Comparison of ENCODE assay signal across 17 cellular contexts in genomic region chr2:176813526-176814179, GRCh38.
DNase-seq lines count a peak whose midpoint lies in the region; ATAC-seq, FAIRE-seq and TF ChIP-seq lines count a peak whose summit lies in the region.
"Had no signal": no experiment of that assay in that cellular context is flagged by ENCODE, and none has a peak within 500 bp of the region (broad histone marks: within the 10 kb centered on the region; RNA-seq: fewer than 3 reads in every experiment).

No MANE protein-coding gene starts in this region.

- POLR2A ChIA-PET in HEK293 (lab: Yijun Ruan, JAX) (interaction anchor here (2.0 kb wide), 1 partner anchor 159 kb away, joined by 7 read pairs; no protein-coding TSS in a partner anchor), WTC11 (lab: Charles Lee) (interaction anchor here (0.6 to 1.0 kb wide), 2 partner anchors 20 to 300 kb away, joined by 3 read pairs; no protein-coding TSS in a partner anchor)

- no peaks in the 10 kb centered on the region for H3K36me3 Mint-ChIP-seq in WTC11
- H3K36me3 Mint-ChIP-seq: CD8-positive, alpha-beta T cell had no signal

- peak; percentile 44 for ATAC-seq in WTC11
- ATAC-seq in left lung, result peak; percentile 61
- ATAC-seq in GM21515 (IDR thresholded peaks at IDR 0.05; ENCODE audit: unreplicated experiment), result no peak
- ATAC-seq: CD8-positive, alpha-beta T cell; HCT116 had no signal

- no peak for TF ChIP-seq CTCF in HEK293 (tag by site-specific recombination; IDR thresholded peaks at IDR 0.05)
- no peak for TF ChIP-seq CTCF in WTC11 (IDR thresholded peaks at IDR 0.05)
- no peak for TF ChIP-seq CTCF in left lung (IDR thresholded peaks at IDR 0.05)

- no peak for TF ChIP-seq POLR2A in GM12892 (IDR thresholded peaks at IDR 0.05; ENCODE audit: low read depth, low read length)

- no peak overlapping the region for H3K4me3 Mint-ChIP-seq in WTC11
- H3K4me3 Mint-ChIP-seq: CD8-positive, alpha-beta T cell; T-helper 2 cell treated with Interferon-gamma antibody and Interleukin-4, amounts not matched to agents 5 μg/mL and 100 μg/mL, for 36 hours had no signal

- no peak overlapping the region for H3K27ac Mint-ChIP-seq in WTC11
- H3K27ac Mint-ChIP-seq: CD8-positive, alpha-beta T cell; T-helper 2 cell treated with Interferon-gamma antibody and Interleukin-4, amounts not matched to agents 5 μg/mL and 100 μg/mL, for 36 hours had no signal

- H3K27ac ChIP-seq in HEK293 (ENCODE audit: extremely low read depth, low read depth, low read length), result no peak overlapping the region
- no peak overlapping the region for H3K27ac ChIP-seq in left lung

- no peaks in the 10 kb centered on the region for H3K9me3 ChIP-seq in HEK293 (ENCODE audit: control insufficient read depth, insufficient read depth, low read depth, low read length)
- no peaks in the 10 kb centered on the region for H3K9me3 ChIP-seq in left lung

- peaks cover 49% of the 10 kb centered on the region for H3K4me1 Mint-ChIP-seq in WTC11

- H3K4me3 ChIP-seq in HEK293 (ENCODE audit: low read depth, low read length) (no peak overlapping the region), left lung (no peak overlapping the region)

- peaks cover 3% of the 10 kb centered on the region; the same call in 1 of the 2 replicates for H3K9me3 Mint-ChIP-seq in WTC11
- H3K9me3 Mint-ChIP-seq: CD8-positive, alpha-beta T cell; T-helper 2 cell treated with Interferon-gamma antibody and Interleukin-4, amounts not matched to agents 5 μg/mL and 100 μg/mL, for 36 hours had no signal

- no peaks in the 10 kb centered on the region; the same call in 1 of the 2 replicates for H3K27me3 Mint-ChIP-seq in WTC11 (ENCODE audit: low read depth)

- DNase-seq in GM12892 (ENCODE audit: insufficient read length) (no peak), WTC11 (ENCODE audit: low spot score) (no peak), left lung (no peak), NCI-H446 treated with DMSO at 0.1 percent for 48 hours (lab: John Stamatoyannopoulos, UW) (no peak), posterior vena cava (ENCODE audit: low spot score) (no peak), NCI-H526 (lab: John Stamatoyannopoulos, UW) (no peak)
- DNase-seq: CD8-positive, alpha-beta T cell; EL; NCI-H1092; NCI-H1694 treated with DMSO at 0.1 percent for 48 hours; NCI-H526 treated with DMSO at 0.1 percent for 48 hours; SW 1271 had no signal

- H3K36me3 ChIP-seq in HEK293 (ENCODE audit: control insufficient read depth in 2 of 2, insufficient read depth in 1 of 2, low read length in 2 of 2) (no peaks in the 10 kb centered on the region), left lung (no peaks in the 10 kb centered on the region)

- CTCF ChIA-PET in HEK293 (lab: Yijun Ruan, JAX), result interaction anchor here (0.6 to 4.1 kb wide), 27 partner anchors 8 to 687 kb away, joined by 3 to 23 read pairs (median 4); no protein-coding TSS in a partner anchor
- CTCF ChIA-PET in WTC11 (lab: Charles Lee), result interaction anchor here (0.6 to 6.1 kb wide), 28 partner anchors 9 to 987 kb away, joined by 3 to 117 read pairs (median 5); no protein-coding TSS in a partner anchor

- FAIRE-seq in GM12892 (lab: Jason Lieb, UNC), result peak; percentile 42
- FAIRE-seq: HTR-8/SVneo had no signal

- H3K27me3 ChIP-seq in left lung, result no peaks in the 10 kb centered on the region

- intact Hi-C loops in left lung (cut with DNase I) (loop anchor here in 1 of 2 donors (10.0 kb wide), 3 partner anchors 159 to 679 kb away; no protein-coding TSS in a partner anchor), posterior vena cava (cut with DNase I) (loop anchor here (2.0 to 10.0 kb wide), 5 partner anchors 49 to 689 kb away; partner anchors contain the start of gene HOXD8 (in 1 of the 2))

- peaks cover 4% of the 10 kb centered on the region; the same call in 1 of the 2 replicates for H3K4me1 ChIP-seq in HEK293 (ENCODE audit: control insufficient read depth, insufficient read depth, low read length)
- H3K4me1 ChIP-seq in left lung, result no peaks in the 10 kb centered on the region

TF ChIP-seq in HEK293, 187 proteins besides CTCF, POLR2A, EP300 and RAD21:
- TF ChIP-seq ZNF18 (tag by site-specific recombination; IDR thresholded peaks at IDR 0.05) (no peak), ATF2 (tag by site-specific recombination; IDR thresholded peaks at IDR 0.05; ENCODE audit: low read depth) (peak; percentile 44; the same call in 1 of the 2 replicates), ZNF626 (tag by site-specific recombination; IDR thresholded peaks at IDR 0.05) (no peak)

TF ChIP-seq in WTC11, 78 proteins besides CTCF, POLR2A, EP300 and RAD21 (continues in another document):
- TF ChIP-seq ARID4B (CRISPR knock-in tag; IDR thresholded peaks at IDR 0.05; ENCODE audit: borderline replicate concordance), result no peak
- TF ChIP-seq ESRRA (CRISPR knock-in tag; IDR thresholded peaks at IDR 0.05; ENCODE audit: borderline replicate concordance), result no peak
- TF ChIP-seq ZBTB21 (CRISPR knock-in tag; IDR thresholded peaks at IDR 0.05; ENCODE audit: borderline replicate concordance), result no peak
- TF ChIP-seq SMAD3 (CRISPR knock-in tag; IDR thresholded peaks at IDR 0.05; ENCODE audit: borderline replicate concordance), result no peak
- TF ChIP-seq E2F1 (CRISPR knock-in tag; IDR thresholded peaks at IDR 0.05), result no peak
- TF ChIP-seq IRF1 (CRISPR knock-in tag; IDR thresholded peaks at IDR 0.05), result no peak
- TF ChIP-seq FOXK1 (CRISPR knock-in tag; IDR thresholded peaks at IDR 0.05), result no peak
- no peak for TF ChIP-seq ATF3 (CRISPR knock-in tag; conservative IDR thresholded peaks at IDR 0.05)
- TF ChIP-seq ERG (CRISPR knock-in tag; IDR thresholded peaks at IDR 0.05), result no peak
- TF ChIP-seq CREM (CRISPR knock-in tag; IDR thresholded peaks at IDR 0.05), result no peak
- no peak for TF ChIP-seq NR1H2 (CRISPR knock-in tag; IDR thresholded peaks at IDR 0.05)
- TF ChIP-seq CBFB (CRISPR knock-in tag; IDR thresholded peaks at IDR 0.05; ENCODE audit: low read depth), result no peak
- TF ChIP-seq ZNF396 (CRISPR knock-in tag; IDR thresholded peaks at IDR 0.05; ENCODE audit: borderline replicate concordance), result no peak
